13 cellular contexts compared by ENCODE assay signal in genomic region chr5:149406979-149407306, GRCh38. TPM values are rescaled to one million over a fixed set of nuclear protein-coding genes. Genes with fewer than 3 reads are reported as not detected.
A peak's percentile ranks its signal among the peaks of the same experiment; 100 is the strongest.
DNase-seq lines count a peak whose midpoint lies in the region; ATAC-seq and TF ChIP-seq lines count a peak whose summit lies in the region.
"Had no signal": no experiment of that assay in that cellular context is flagged by ENCODE, and none has a peak within 500 bp of the region (broad histone marks: within the 10 kb centered on the region; RNA-seq: fewer than 3 reads in every experiment).

No MANE protein-coding gene starts in this region.

- peak overlapping the region; percentile 92 for H3K4me2 ChIP-seq in mesenchymal stem cell (ENCODE audit: low read length, poor library complexity, severe bottlenecking)
- H3K4me2 ChIP-seq: KMS-11 had no signal

- H2BK120ac ChIP-seq in mesenchymal stem cell (ENCODE audit: low read depth, low read length), result peak overlapping the region; percentile 93

- H3K27me3 ChIP-seq in colonic mucosa (no peaks in the 10 kb centered on the region), mesenchymal stem cell (ENCODE audit: control insufficient read depth in 1 of 2, insufficient read depth in 1 of 2, low read length in 2 of 2) (no peaks in the 10 kb centered on the region), stomach smooth muscle (ENCODE audit: control insufficient read depth in 1 of 2, insufficient read depth in 2 of 2, low read length in 2 of 2) (no peaks in the 10 kb centered on the region), foreskin keratinocyte (peaks cover 2% of the 10 kb centered on the region)

- H3K36me3 Mint-ChIP-seq in HFFc6 (ENCODE audit: low read depth), result peaks cover 34% of the 10 kb centered on the region
- no peaks in the 10 kb centered on the region for H3K36me3 Mint-ChIP-seq in progenitor cell of endocrine pancreas (ENCODE audit: insufficient read depth)

- peak overlapping the region; percentile 96 for H3K4me3 Mint-ChIP-seq in HFFc6
- no peak overlapping the region for H3K4me3 Mint-ChIP-seq in progenitor cell of endocrine pancreas (ENCODE audit: low read depth)
- H3K4me3 Mint-ChIP-seq: T-helper 2 cell treated with Interferon-gamma antibody and Interleukin-4, amounts not matched to agents 5 μg/mL and 100 μg/mL, for 36 hours had no signal

- H3K27me3 Mint-ChIP-seq in HFFc6 (ENCODE audit: insufficient read depth) (no peaks in the 10 kb centered on the region; the same call in 1 of the 2 replicates), progenitor cell of endocrine pancreas (peaks cover 11% of the 10 kb centered on the region)

- no peaks in the 10 kb centered on the region for H3K9me3 Mint-ChIP-seq in HFFc6
- H3K9me3 Mint-ChIP-seq in progenitor cell of endocrine pancreas (ENCODE audit: low read depth), result no peaks in the 10 kb centered on the region
- H3K9me3 Mint-ChIP-seq: T-helper 2 cell treated with Interferon-gamma antibody and Interleukin-4, amounts not matched to agents 5 μg/mL and 100 μg/mL, for 36 hours had no signal

- WGBS in mesenchymal stem cell, result 46% methylated on average over 4 of the region's 4 CpGs

- H2AK5ac ChIP-seq in mesenchymal stem cell (ENCODE audit: low read length, severe bottlenecking), result peak overlapping the region; percentile 7

- no peaks in the 10 kb centered on the region for H3K36me3 ChIP-seq in colonic mucosa
- peaks cover 0 to 11% of the 10 kb centered on the region in 2 experiments for H3K36me3 ChIP-seq in mesenchymal stem cell (ENCODE audit: control insufficient read depth in 1 of 2, insufficient read depth in 2 of 2, low read depth in 1 of 2, low read length in 2 of 2)
- H3K36me3 ChIP-seq in stomach smooth muscle (ENCODE audit: control insufficient read depth in 2 of 2, insufficient read depth in 2 of 2, low read length in 2 of 2), result peaks cover 47 to 49% of the 10 kb centered on the region in 2 donors

- no peaks in the 10 kb centered on the region for H3K9me3 ChIP-seq in colonic mucosa
- H3K9me3 ChIP-seq in mesenchymal stem cell (ENCODE audit: control insufficient read depth, low read length), result no peaks in the 10 kb centered on the region
- H3K9me3 ChIP-seq in stomach smooth muscle (ENCODE audit: control insufficient read depth in 2 of 2, low read length in 2 of 2), result no peaks in the 10 kb centered on the region

- peak overlapping the region; percentile 91 for H2BK15ac ChIP-seq in mesenchymal stem cell (ENCODE audit: low read depth, poor library complexity, severe bottlenecking)

- H3K4me1 ChIP-seq in colonic mucosa (no peaks in the 10 kb centered on the region), mesenchymal stem cell (ENCODE audit: control insufficient read depth, insufficient read depth, low read depth, low read length) (peaks cover 57% of the 10 kb centered on the region), stomach smooth muscle (ENCODE audit: control insufficient read depth, insufficient read depth, low read length) (peaks cover 39% of the 10 kb centered on the region), foreskin keratinocyte (no peaks in the 10 kb centered on the region)

- peak overlapping the region; percentile 34 to 97 for H3K18ac ChIP-seq in mesenchymal stem cell (ENCODE audit: low read depth in 1 of 2, low read length in 2 of 2)

- peak overlapping the region; percentile 39 to 63 for H3K14ac ChIP-seq in mesenchymal stem cell (ENCODE audit: low read length in 2 of 2)

- no peak overlapping the region for H2AFZ ChIP-seq in mesenchymal stem cell (ENCODE audit: low read depth, low read length)

- H3K27ac ChIP-seq in colonic mucosa (peak overlapping the region; percentile 83), mesenchymal stem cell (ENCODE audit: low read length, poor library complexity, severe bottlenecking) (peak overlapping the region; percentile 82), stomach smooth muscle (ENCODE audit: low read length) (peak overlapping the region; percentile 100), foreskin keratinocyte (no peak overlapping the region)
- H3K27ac ChIP-seq: epithelial cell of prostate, KMS-11 had no signal

- DNase-seq in HFFc6 (no peak), colonic mucosa (no peak), mesenchymal stem cell (no peak), foreskin keratinocyte (no peak), progenitor cell of endocrine pancreas (ENCODE audit: low spot score, unreplicated experiment) (no peak), NCI-H226 (no peak), pons (ENCODE audit: low spot score) (no peak)
- DNase-seq: NCI-H2029, retina had no signal

- peak overlapping the region; percentile 15 for H2BK5ac ChIP-seq in mesenchymal stem cell (ENCODE audit: low read depth, low read length, poor library complexity, severe bottlenecking)

- peak overlapping the region; percentile 62 for H4K91ac ChIP-seq in mesenchymal stem cell (ENCODE audit: low read length)

- H4K8ac ChIP-seq in mesenchymal stem cell (ENCODE audit: low read length), result peak overlapping the region; percentile 63

- peak overlapping the region in 1 of 2 experiments; percentile 67 for H3K23ac ChIP-seq in mesenchymal stem cell (ENCODE audit: low read length in 2 of 2)

- H3K27ac Mint-ChIP-seq in HFFc6 (peak overlapping the region; percentile 97), progenitor cell of endocrine pancreas (no peak overlapping the region)
- H3K27ac Mint-ChIP-seq: T-helper 2 cell treated with Interferon-gamma antibody and Interleukin-4, amounts not matched to agents 5 μg/mL and 100 μg/mL, for 36 hours had no signal

- H3K4me3 ChIP-seq in colonic mucosa (peak overlapping the region; percentile 35), mesenchymal stem cell (ENCODE audit: insufficient read depth in 1 of 2, low read depth in 1 of 2, low read length in 2 of 2) (peak overlapping the region; percentile 52 to 77), stomach smooth muscle (ENCODE audit: low read length in 2 of 2) (peak overlapping the region; percentile 93 to 100)

- peak overlapping the region; percentile 72 to 75 for H2BK12ac ChIP-seq in mesenchymal stem cell (ENCODE audit: low read length in 2 of 2)

- peak overlapping the region; percentile 99 for H3K4ac ChIP-seq in mesenchymal stem cell (ENCODE audit: low read depth in 1 of 2, low read length in 2 of 2)

- TF ChIP-seq CTCF in HFFc6 (IDR thresholded peaks at IDR 0.05), result no peak
- no peak for TF ChIP-seq CTCF in colonic mucosa (IDR thresholded peaks at IDR 0.05)
- no peak for TF ChIP-seq CTCF in foreskin keratinocyte (conservative IDR thresholded peaks at IDR 0.05)
- no peak for TF ChIP-seq CTCF in progenitor cell of endocrine pancreas (IDR thresholded peaks at IDR 0.05; ENCODE audit: unreplicated experiment)

- H3K9ac ChIP-seq in colonic mucosa (ENCODE audit: low read depth in 2 of 2, low read length in 2 of 2) (peak overlapping the region; percentile 77 to 81), mesenchymal stem cell (ENCODE audit: low read length) (peak overlapping the region; percentile 81), stomach smooth muscle (ENCODE audit: low read length in 2 of 2) (peak overlapping the region; percentile 100)
- H3K9ac ChIP-seq: KMS-11 had no signal

- H3K79me1 ChIP-seq in mesenchymal stem cell (replicated peaks; ENCODE audit: low read length, poor library complexity, severe bottlenecking), result peaks cover 3% of the 10 kb centered on the region

- intact Hi-C loops in colonic mucosa (cut with DNase I), result no loop called here

- H3K4me1 Mint-ChIP-seq in HFFc6 (ENCODE audit: low read depth), result peaks cover 77% of the 10 kb centered on the region
- H3K4me1 Mint-ChIP-seq in progenitor cell of endocrine pancreas (ENCODE audit: low read depth), result no peaks in the 10 kb centered on the region

- ATAC-seq in foreskin keratinocyte, result no peak

RNA-seq across cellular contexts. Expression of gene IL17B, which starts 27.9 kb away (rescaled TPM):
- under 1 TPM; 0.50 to 0.85 (median 0.76) TPM for total RNA-seq in HFFc6 (2021; fragmentation: NEBNext Ultra II Directional; extraction: Animal tissue kit (Norgen Biotek cat#: 25700))
- total RNA-seq in colonic mucosa (under 1 TPM in 1 of 2 donors, not detected in 1; 0.42 TPM), foreskin keratinocyte (not detected in 2 replicates), progenitor cell of endocrine pancreas (not detected in 2 replicates)
- polyA plus RNA-seq in mesenchymal stem cell (2013, experiment 1 of 2), result 6.6 TPM
- 6.3 TPM for polyA plus RNA-seq in mesenchymal stem cell (2013, experiment 2 of 2)
- polyA plus RNA-seq in foreskin keratinocyte, result not detected in 2 replicates

RNA-seq across cellular contexts. Expression of gene PCYOX1L, which starts 49.1 kb away (rescaled TPM):
- 10 to 100 TPM in 5 of 6 experiments, 1 to 10 TPM in 1; 9.8 to 13.5 (median 11.0) TPM for total RNA-seq in HFFc6 (2021; fragmentation: NEBNext Ultra II Directional; extraction: Animal tissue kit (Norgen Biotek cat#: 25700))
- total RNA-seq in colonic mucosa (10 to 100 TPM in 1 of 2 donors, 1 to 10 TPM in 1; 4.0 to 10.1 TPM), foreskin keratinocyte (6.8 and 7.0 TPM in 2 replicates), progenitor cell of endocrine pancreas (18.6 and 20.6 TPM in 2 replicates)
- 13.0 TPM for polyA plus RNA-seq in mesenchymal stem cell (2013, experiment 1 of 2)
- polyA plus RNA-seq in mesenchymal stem cell (2013, experiment 2 of 2), result 13.3 TPM
- polyA plus RNA-seq in foreskin keratinocyte, result 4.7 and 6.0 TPM in 2 replicates

Comparison
In these comparisons a context has a peak if more than half of its experiments do, and no peak if none do; other contexts are left out.
1. H3K4me3 ChIP-seq: peak in every context shown above with its lines; median percentile 96 in stomach smooth muscle; 64 in mesenchymal stem cell; 35 in colonic mucosa.